ENCODE assay signal across 11 cellular contexts in genomic region chr11:134562941-134563471, GRCh38.
A peak's percentile ranks its signal among the peaks of the same experiment; 100 is the strongest.
DNase-seq lines count a peak whose midpoint lies in the region; ATAC-seq and TF ChIP-seq lines count a peak whose summit lies in the region.
"Had no signal": no experiment of that assay in that cellular context is flagged by ENCODE, and none has a peak within 500 bp of the region (broad histone marks: within the 10 kb centered on the region; RNA-seq: fewer than 3 reads in every experiment).

No MANE protein-coding gene starts in this region.

- ATAC-seq in T-cell (replicated peaks in 1 of 4) (no peak), GM19467 (IDR thresholded peaks at IDR 0.05; ENCODE audit: unreplicated experiment) (no peak)

- H3K4me1 Mint-ChIP-seq in glutamatergic neuron (ENCODE audit: low read depth, unreplicated experiment) (peaks cover 17% of the 10 kb centered on the region), T-cell (no peaks in the 10 kb centered on the region)
- H3K4me1 Mint-ChIP-seq: CD8-positive, alpha-beta memory T cell had no signal

- H3K9me3 ChIP-seq in sigmoid colon = no peaks in the 10 kb centered on the region

- intact Hi-C loops in sigmoid colon (cut with DNase I) = no loop called here

- H3K36me3 Mint-ChIP-seq in glutamatergic neuron (ENCODE audit: unreplicated experiment) = no peaks in the 10 kb centered on the region
- no peaks in the 10 kb centered on the region for H3K36me3 Mint-ChIP-seq in T-cell
- H3K36me3 Mint-ChIP-seq: CD8-positive, alpha-beta memory T cell had no signal

- H3K27ac Mint-ChIP-seq in glutamatergic neuron (ENCODE audit: unreplicated experiment) (no peak overlapping the region), T-cell (no peak overlapping the region)
- H3K27ac Mint-ChIP-seq: CD8-positive, alpha-beta memory T cell had no signal

- POLR2A ChIA-PET in T-cell (lab: Charles Lee) = interaction anchor here in 1 of 2 donors (0.7 kb wide), 1 partner anchor 20 kb away, joined by 4 read pairs; no protein-coding TSS in a partner anchor

- no peak for TF ChIP-seq EP300 in sigmoid colon (IDR thresholded peaks at IDR 0.05)

- H3K27me3 ChIP-seq in H7 (ENCODE audit: control insufficient read depth, insufficient read depth, low read length) (no peaks in the 10 kb centered on the region), sigmoid colon (no peaks in the 10 kb centered on the region)

- H3K4me3 ChIP-seq in H7 (ENCODE audit: insufficient read depth, low read depth, low read length) (no peak overlapping the region), sigmoid colon (no peak overlapping the region)

- H3K9me3 Mint-ChIP-seq in glutamatergic neuron (ENCODE audit: unreplicated experiment) = no peaks in the 10 kb centered on the region
- H3K9me3 Mint-ChIP-seq in T-cell = no peaks in the 10 kb centered on the region
- H3K9me3 Mint-ChIP-seq: CD8-positive, alpha-beta memory T cell had no signal

- DNase-seq in D341Med (ENCODE audit: low spot score) (peak; percentile 14), H7 (peak; percentile 27), glutamatergic neuron (peak; percentile 11), sigmoid colon (peak; percentile 62), NCI-H226 (no peak), T-cell (no peak)
- DNase-seq: CD8-positive, alpha-beta memory T cell; NCI-H1092; SIG-M5 had no signal

- peaks cover 4% of the 10 kb centered on the region for H3K27me3 Mint-ChIP-seq in glutamatergic neuron (ENCODE audit: unreplicated experiment)
- H3K27me3 Mint-ChIP-seq in T-cell = peaks cover 4 to 5% of the 10 kb centered on the region in 2 donors

- H3K4me3 Mint-ChIP-seq in glutamatergic neuron (ENCODE audit: unreplicated experiment) = no peak overlapping the region
- no peak overlapping the region for H3K4me3 Mint-ChIP-seq in T-cell
- H3K4me3 Mint-ChIP-seq: CD8-positive, alpha-beta memory T cell had no signal

- H3K27ac ChIP-seq in sigmoid colon = no peak overlapping the region
- H3K27ac ChIP-seq: KMS-11 had no signal

- H3K36me3 ChIP-seq in H7 (replicated peaks; ENCODE audit: control insufficient read depth, insufficient read depth, low read length) (no peaks in the 10 kb centered on the region), sigmoid colon (no peaks in the 10 kb centered on the region)

- TF ChIP-seq CTCF in glutamatergic neuron (IDR thresholded peaks at IDR 0.05; ENCODE audit: partially characterized antibody, unreplicated experiment) = no peak
- TF ChIP-seq CTCF in sigmoid colon (IDR thresholded peaks at IDR 0.05) = no peak

- no peak for TF ChIP-seq POLR2A in sigmoid colon (IDR thresholded peaks at IDR 0.05)

- CTCF ChIA-PET in T-cell (lab: Charles Lee) = interaction anchor here in 1 of 2 donors (0.6 kb wide), 1 partner anchor 12 kb away, joined by 3 read pairs; no protein-coding TSS in a partner anchor

- no peaks in the 10 kb centered on the region for H3K4me1 ChIP-seq in sigmoid colon

- WGBS in sigmoid colon, 2 donors = 74 to 84% methylated on average over 7 of the region's 7 CpGs

Comparison
In these comparisons a context has a peak if more than half of its experiments do, and no peak if none do; other contexts are left out.
1. DNase-seq: peak in D341Med (single experiment), H7 (single experiment), glutamatergic neuron (single experiment) and sigmoid colon (single experiment); none in NCI-H226 (single experiment) and T-cell (0 of 34).